In genomic region chr15:88769161-88769971, GRCh38 we compare ENCODE assay signal across 11 cellular contexts. TPM values are rescaled to one million over a fixed set of nuclear protein-coding genes. Genes with fewer than 3 reads are reported as not detected.
DNase-seq lines count a peak whose midpoint lies in the region; ATAC-seq and TF ChIP-seq lines count a peak whose summit lies in the region.
"Had no signal": no experiment of that assay in that cellular context is flagged by ENCODE, and none has a peak within 500 bp of the region (broad histone marks: within the 10 kb centered on the region; RNA-seq: fewer than 3 reads in every experiment).

No MANE protein-coding gene starts in this region.

- CTCF ChIA-PET in AG04449 (lab: Yijun Ruan, JAX): interaction anchor here (0.6 to 0.9 kb wide), 2 partner anchors 8 to 16 kb away, joined by 3 to 5 read pairs; no protein-coding TSS in a partner anchor

- TF ChIP-seq CTCF in AG04449 (IDR thresholded peaks at IDR 0.05; ENCODE audit: insufficient read depth, low read length, missing control alignments) (no peak), epithelial cell of esophagus (IDR thresholded peaks at IDR 0.05; ENCODE audit: insufficient read depth, low read depth, low read length, missing control alignments) (no peak), esophagus squamous epithelium (IDR thresholded peaks at IDR 0.05) (no peak)

- no peaks in the 10 kb centered on the region for H3K36me3 ChIP-seq in HUES6 (ENCODE audit: control insufficient read depth, insufficient read depth, low read length)
- H3K36me3 ChIP-seq in esophagus squamous epithelium: no peaks in the 10 kb centered on the region

- no peak overlapping the region for H3K27ac ChIP-seq in HUES6 (ENCODE audit: low read depth, low read length)
- no peak overlapping the region for H3K27ac ChIP-seq in esophagus squamous epithelium

- H3K27me3 ChIP-seq in HUES6 (ENCODE audit: control insufficient read depth, insufficient read depth, low read length): peaks cover 59% of the 10 kb centered on the region
- peaks cover 0 to 56% (median 3%) of the 10 kb centered on the region in 4 donors for H3K27me3 ChIP-seq in esophagus squamous epithelium

- H3K4me1 ChIP-seq in HUES6 (ENCODE audit: control insufficient read depth, insufficient read depth, low read length): no peaks in the 10 kb centered on the region; the same call in 1 of the 2 replicates
- H3K4me1 ChIP-seq in esophagus squamous epithelium: no peaks in the 10 kb centered on the region

- intact Hi-C loops in esophagus squamous epithelium (cut with DNase I): no loop called here

- H3K9ac ChIP-seq in HUES6 (ENCODE audit: low read length): no peak overlapping the region

- ATAC-seq in HG03175 (IDR thresholded peaks at IDR 0.05; ENCODE audit: unreplicated experiment): no peak
- ATAC-seq: CD8-positive, alpha-beta T cell had no signal

- POLR2A ChIA-PET in AG04449 (lab: Yijun Ruan, JAX): no interaction called here

- H3K9me3 ChIP-seq in HUES6 (ENCODE audit: control insufficient read depth, insufficient read depth, low read depth, low read length): no peaks in the 10 kb centered on the region
- H3K9me3 ChIP-seq in esophagus squamous epithelium: peaks cover 0 to 14% (median 3%) of the 10 kb centered on the region in 3 donors

- H3K4me3 ChIP-seq in AG04449 (ENCODE audit: low read depth, low read length): peak overlapping the region; percentile 33
- H3K4me3 ChIP-seq in HUES6 (ENCODE audit: low read depth, low read length): peak overlapping the region; percentile 72
- H3K4me3 ChIP-seq in epithelial cell of esophagus (ENCODE audit: low read length): no peak overlapping the region
- peak overlapping the region in 1 of 4 donors; percentile 23 for H3K4me3 ChIP-seq in esophagus squamous epithelium

- TF ChIP-seq POLR2A in esophagus squamous epithelium (IDR thresholded peaks at IDR 0.05): no peak

- DNase-seq in AG04449 (ENCODE audit: low read depth, low spot score) (no peak), epithelial cell of esophagus (ENCODE audit: low read depth) (peak; percentile 15), midbrain (lab: John Stamatoyannopoulos, UW) (peak; percentile 9), COLO668 (lab: John Stamatoyannopoulos, UW; ENCODE audit: unreplicated experiment) (no peak), NCI-H226 (no peak), esophagus squamous epithelium (lab: John Stamatoyannopoulos, UW) (no peak)
- DNase-seq: activated CD4-positive, alpha-beta T cell treated with anti-CD3 and anti-CD28 coated beads, Interleukin-2, amount 50 U/mL, for 1 hour; CD8-positive, alpha-beta T cell; NCI-H1694 had no signal

- WGBS in esophagus squamous epithelium, 2 donors: 19 to 25% methylated on average over 14 to 28 of the region's 38 CpGs

RNA-seq across cellular contexts. Expression of gene ACAN, which starts 33.9 kb away (rescaled TPM):
- total RNA-seq in esophagus squamous epithelium: 1 to 10 TPM in 1 of 4 donors, under 1 TPM in 2, not detected in 1; 0.34 to 2.6 (median 0.76) TPM
- total RNA-seq: CD8-positive, alpha-beta T cell had no signal

Comparison
In these comparisons a context has a peak if more than half of its experiments do, and no peak if none do; other contexts are left out.
1. DNase-seq: peak in epithelial cell of esophagus (single experiment) and midbrain (single experiment); none in AG04449 (single experiment), COLO668 (single experiment), NCI-H226 (single experiment) and esophagus squamous epithelium (single experiment).